18 cellular contexts compared by ENCODE assay signal in genomic region chr2:109452318-109453305, GRCh38.
"Had no signal": no experiment of that assay in that cellular context is flagged by ENCODE, and none has a peak within 500 bp of the region (broad histone marks: within the 10 kb centered on the region; RNA-seq: fewer than 3 reads in every experiment).

No MANE protein-coding gene starts in this region.

- H3K4me3 ChIP-seq: colonic mucosa, gastrocnemius medialis, heart right ventricle, prostate gland, right lobe of liver, testis had no signal

- ATAC-seq: activated CD8-positive, alpha-beta memory T cell treated with anti-CD3 and anti-CD28 coated beads, Interleukin-2, amount 10 ng/mL, durations not matched to agents 7 days and 5 days; activated T-cell treated with anti-CD3 and anti-CD28 coated beads, Interleukin-2, amount 50 U/mL, for 4 hours; gastrocnemius medialis; heart right ventricle had no signal

- H3K9me3 Mint-ChIP-seq: activated T-cell treated with anti-CD3 and anti-CD28 coated beads, Interleukin-2, amount 50 U/mL, for 4 hours; mesothelial cell of epicardium had no signal

- H3K9me3 ChIP-seq: colonic mucosa, gastrocnemius medialis, heart right ventricle, neutrophil, prostate gland, right lobe of liver, testis had no signal

- DNase-seq: activated CD4-positive, alpha-beta T cell treated with anti-CD3 and anti-CD28 coated beads for 1 hour; activated CD4-positive, alpha-beta T cell treated with anti-CD3 and anti-CD28 coated beads, Interleukin-2, amount 50 U/mL, for 48 hours; activated CD8-positive, alpha-beta memory T cell treated with anti-CD3 and anti-CD28 coated beads, Interleukin-2, amount 10 ng/mL, durations not matched to agents 7 days and 5 days; activated naive CD4-positive, alpha-beta T cell; activated T-cell treated with anti-CD3 and anti-CD28 coated beads, Interleukin-2, amount 50 U/mL, for 4 hours; colonic mucosa; effector CD8-positive, alpha-beta T cell; gastrocnemius medialis; heart right ventricle; stimulated activated CD4-positive, alpha-beta T cell treated with anti-CD3 and anti-CD28 coated beads, Interleukin-12 subunit alpha, Interleukin-12 subunit beta, amount 100 ng/mL, for 4 hours; stimulated activated naive CD4-positive, alpha-beta T cell treated with Interleukin-2 at 50 U/mL for 16 hours; T1000; testis had no signal

- H3K4me3 Mint-ChIP-seq: activated CD8-positive, alpha-beta memory T cell treated with anti-CD3 and anti-CD28 coated beads, Interleukin-2, amount 10 ng/mL, durations not matched to agents 7 days and 5 days; activated T-cell treated with anti-CD3 and anti-CD28 coated beads, Interleukin-2, amount 50 U/mL, for 4 hours; mesothelial cell of epicardium had no signal

- H3K27ac Mint-ChIP-seq: activated CD8-positive, alpha-beta memory T cell treated with anti-CD3 and anti-CD28 coated beads, Interleukin-2, amount 10 ng/mL, durations not matched to agents 7 days and 5 days; mesothelial cell of epicardium had no signal

- H3K27me3 ChIP-seq: colonic mucosa, gastrocnemius medialis, heart right ventricle, neutrophil, right lobe of liver, testis had no signal

- H3K27ac ChIP-seq: colonic mucosa, epithelial cell of prostate, heart right ventricle, neutrophil, prostate gland, testis had no signal

- H3K4me1 ChIP-seq: colonic mucosa, prostate gland, testis had no signal

- H3K36me3 ChIP-seq: colonic mucosa, gastrocnemius medialis, prostate gland, right lobe of liver had no signal

- H3K4me1 Mint-ChIP-seq: activated CD8-positive, alpha-beta memory T cell treated with anti-CD3 and anti-CD28 coated beads, Interleukin-2, amount 10 ng/mL, durations not matched to agents 7 days and 5 days had no signal

- H3K36me3 Mint-ChIP-seq: activated CD8-positive, alpha-beta memory T cell treated with anti-CD3 and anti-CD28 coated beads, Interleukin-2, amount 10 ng/mL, durations not matched to agents 7 days and 5 days; mesothelial cell of epicardium had no signal
